ENCODE assay signal across 31 cellular contexts in the genomic region with DNA sequence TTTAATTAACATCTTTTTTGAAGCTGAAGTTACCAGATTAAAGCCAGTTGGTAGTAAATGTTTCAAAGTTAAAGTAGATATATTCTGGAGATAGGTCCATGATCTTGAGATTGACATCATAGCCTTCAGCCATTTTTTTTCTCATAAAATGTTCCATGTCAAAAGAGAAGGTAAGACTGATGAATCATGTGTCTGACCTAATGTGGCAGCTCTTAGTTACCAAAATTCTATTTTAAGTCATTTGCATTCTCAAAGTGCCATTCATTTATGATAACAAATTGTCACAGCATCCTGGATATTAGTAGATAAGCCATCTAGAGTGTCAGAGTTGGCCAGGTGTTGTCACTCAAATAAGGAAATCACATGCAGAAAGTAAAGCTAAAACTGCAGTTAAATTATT.
"Had no signal": no experiment of that assay in that cellular context is flagged by ENCODE, and none has a peak within 500 bp of the region (broad histone marks: within the 10 kb centered on the region; RNA-seq: fewer than 3 reads in every experiment).

No MANE protein-coding gene starts in this region.

- H3K27me3 ChIP-seq: Peyer's patch had no signal

- DNase-seq: activated CD4-positive, alpha-beta memory T cell treated with anti-CD3 and anti-CD28 coated beads, Interleukin-2, amount 10 ng/mL, durations not matched to agents 7 days and 5 days; activated CD4-positive, alpha-beta T cell treated with anti-CD3 and anti-CD28 coated beads for 1 hour; activated CD4-positive, alpha-beta T cell treated with anti-CD3 and anti-CD28 coated beads for 48 hours; activated CD4-positive, CD25-positive, alpha-beta regulatory T cell; activated CD8-positive, alpha-beta memory T cell treated with anti-CD3 and anti-CD28 coated beads for 24 hours; activated CD8-positive, alpha-beta memory T cell treated with anti-CD3 and anti-CD28 coated beads, Interleukin-2, amount 10 ng/mL, durations not matched to agents 7 days and 5 days; activated CD8-positive, alpha-beta memory T cell treated with anti-CD3 and anti-CD28 coated beads, Interleukin-2, amount 50 U/mL, for 48 hours; activated effector memory CD4-positive, alpha-beta T cell treated with Interleukin-2 at 50 U/mL for 16 hours; activated naive CD4-positive, alpha-beta T cell treated with anti-CD3 and anti-CD28 coated beads, Interleukin-2, amount 10 ng/mL, durations not matched to agents 7 days and 5 days; activated naive CD8-positive, alpha-beta T cell treated with anti-CD3 and anti-CD28 coated beads, Interleukin-2, amount 50 U/mL, for 24 hours; activated T-cell treated with anti-CD3 and anti-CD28 coated beads, Interleukin-2, amount 50 U/mL, for 48 hours; amniotic stem cell; aorta; caudate nucleus; cerebellar nuclear complex; Kasumi-1; KG1; NCI-H1105; NCI-H1417 treated with DMSO at 0.1 percent for 48 hours; NCI-H187 treated with DMSO at 0.1 percent for 48 hours; NCI-H2081; NCI-H345; NCI-H524 treated with DMSO at 0.1 percent for 48 hours; Peyer's patch; RPMI8226; SW 1271; T-helper 1 cell; T-helper 2 cell; T-helper 9 cell; WERI-Rb-1 had no signal

- H3K4me1 ChIP-seq: Peyer's patch had no signal

- H3K27me3 Mint-ChIP-seq: activated CD4-positive, alpha-beta memory T cell treated with anti-CD3 and anti-CD28 coated beads, Interleukin-2, amount 10 ng/mL, durations not matched to agents 7 days and 5 days; activated CD8-positive, alpha-beta memory T cell treated with anti-CD3 and anti-CD28 coated beads, Interleukin-2, amount 10 ng/mL, durations not matched to agents 7 days and 5 days; activated naive CD4-positive, alpha-beta T cell treated with anti-CD3 and anti-CD28 coated beads, Interleukin-2, amount 10 ng/mL, durations not matched to agents 7 days and 5 days; activated naive CD8-positive, alpha-beta T cell; activated naive CD8-positive, alpha-beta T cell treated with anti-CD3 and anti-CD28 coated beads, Interleukin-2, amount 50 U/mL, for 24 hours had no signal

- H3K4me1 Mint-ChIP-seq: activated CD4-positive, alpha-beta memory T cell treated with anti-CD3 and anti-CD28 coated beads, Interleukin-2, amount 10 ng/mL, durations not matched to agents 7 days and 5 days; activated naive CD4-positive, alpha-beta T cell treated with anti-CD3 and anti-CD28 coated beads, Interleukin-2, amount 10 ng/mL, durations not matched to agents 7 days and 5 days had no signal

- H3K9me3 Mint-ChIP-seq: activated CD4-positive, alpha-beta memory T cell treated with anti-CD3 and anti-CD28 coated beads, Interleukin-2, amount 10 ng/mL, durations not matched to agents 7 days and 5 days; activated naive CD4-positive, alpha-beta T cell treated with anti-CD3 and anti-CD28 coated beads, Interleukin-2, amount 10 ng/mL, durations not matched to agents 7 days and 5 days; activated naive CD8-positive, alpha-beta T cell treated with anti-CD3 and anti-CD28 coated beads, Interleukin-2, amount 50 U/mL, for 24 hours had no signal

- H3K27ac ChIP-seq: Peyer's patch, WERI-Rb-1 had no signal

- H3K4me3 ChIP-seq: Peyer's patch had no signal

- H3K27ac Mint-ChIP-seq: activated CD4-positive, alpha-beta memory T cell treated with anti-CD3 and anti-CD28 coated beads, Interleukin-2, amount 10 ng/mL, durations not matched to agents 7 days and 5 days; activated CD8-positive, alpha-beta memory T cell treated with anti-CD3 and anti-CD28 coated beads, Interleukin-2, amount 10 ng/mL, durations not matched to agents 7 days and 5 days; activated naive CD4-positive, alpha-beta T cell treated with anti-CD3 and anti-CD28 coated beads, Interleukin-2, amount 10 ng/mL, durations not matched to agents 7 days and 5 days; activated naive CD8-positive, alpha-beta T cell; activated naive CD8-positive, alpha-beta T cell treated with anti-CD3 and anti-CD28 coated beads, Interleukin-2, amount 50 U/mL, for 24 hours had no signal

- H3K4me3 Mint-ChIP-seq: activated CD4-positive, alpha-beta memory T cell treated with anti-CD3 and anti-CD28 coated beads, Interleukin-2, amount 10 ng/mL, durations not matched to agents 7 days and 5 days; activated CD8-positive, alpha-beta memory T cell treated with anti-CD3 and anti-CD28 coated beads, Interleukin-2, amount 10 ng/mL, durations not matched to agents 7 days and 5 days; activated naive CD4-positive, alpha-beta T cell treated with anti-CD3 and anti-CD28 coated beads, Interleukin-2, amount 10 ng/mL, durations not matched to agents 7 days and 5 days; activated naive CD8-positive, alpha-beta T cell; activated naive CD8-positive, alpha-beta T cell treated with anti-CD3 and anti-CD28 coated beads, Interleukin-2, amount 50 U/mL, for 24 hours had no signal

- ATAC-seq: activated CD8-positive, alpha-beta memory T cell treated with anti-CD3 and anti-CD28 coated beads, Interleukin-2, amount 10 ng/mL, durations not matched to agents 7 days and 5 days; activated naive CD8-positive, alpha-beta T cell treated with anti-CD3 and anti-CD28 coated beads, Interleukin-2, amount 50 U/mL, for 24 hours had no signal

- H3K9me3 ChIP-seq: Peyer's patch had no signal
